In the genomic region with DNA sequence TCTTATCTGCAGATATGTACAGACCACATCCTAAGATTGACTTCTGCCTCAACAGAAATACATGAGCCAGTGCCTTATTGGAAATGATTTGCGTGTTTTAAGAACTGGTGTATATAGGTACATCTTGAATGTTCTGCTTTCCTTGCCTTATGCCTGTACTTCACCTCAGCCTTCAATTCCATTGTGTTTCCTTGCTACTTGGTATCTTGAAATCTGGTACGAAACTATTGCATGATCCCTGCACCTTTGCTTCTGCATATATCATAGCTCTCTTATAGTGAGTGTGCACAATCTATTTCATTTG, we compare ENCODE assay signal across 9 cellular contexts. TPM values are rescaled to one million over a fixed set of nuclear protein-coding genes. Genes with fewer than 3 reads are reported as not detected.
DNase-seq lines count a peak whose midpoint lies in the region; ATAC-seq and TF ChIP-seq lines count a peak whose summit lies in the region.
"Had no signal": no experiment of that assay in that cellular context is flagged by ENCODE, and none has a peak within 500 bp of the region (broad histone marks: within the 10 kb centered on the region; RNA-seq: fewer than 3 reads in every experiment).

No MANE protein-coding gene starts in this region.

- peak overlapping the region; percentile 83 for H3K4me2 ChIP-seq in Karpas-422 (ENCODE audit: low read depth, low read length, poor library complexity, severe bottlenecking)

- peaks cover 42% of the 10 kb centered on the region for H3K36me3 Mint-ChIP-seq in CD8-positive, alpha-beta T cell
- peaks cover 23 to 35% (median 25%) of the 10 kb centered on the region in 3 donors for H3K36me3 Mint-ChIP-seq in naive thymus-derived CD8-positive, alpha-beta T cell

- POLR2A ChIA-PET in CD8-positive, alpha-beta T cell (lab: Charles Lee): interaction anchor here (2.0 to 2.1 kb wide), 2 partner anchors 19 to 73 kb away, joined by 5 to 9 read pairs; no protein-coding TSS in a partner anchor
- POLR2A ChIA-PET in naive thymus-derived CD8-positive, alpha-beta T cell (lab: Charles Lee): interaction anchor here (0.7 to 1.3 kb wide), 3 partner anchors 55 to 66 kb away, joined by 3 to 4 read pairs (median 3); no protein-coding TSS in a partner anchor

- H2AFZ ChIP-seq in Karpas-422 (ENCODE audit: low read length): no peak overlapping the region

- peak overlapping the region; percentile 97 for H3K27ac Mint-ChIP-seq in CD8-positive, alpha-beta T cell
- H3K27ac Mint-ChIP-seq in naive thymus-derived CD8-positive, alpha-beta T cell: peak overlapping the region; percentile 41 to 99 (median 98)

- H3K4me3 ChIP-seq in CD8-positive, alpha-beta T cell (ENCODE audit: low read depth, low read length): peak overlapping the region; percentile 90
- H3K4me3 ChIP-seq in Karpas-422 (ENCODE audit: low read length): peak overlapping the region; percentile 87
- H3K4me3 ChIP-seq in breast epithelium: peak overlapping the region in 2 of 3 donors; percentile 62 to 72
- peak overlapping the region in 1 of 4 donors; percentile 55 for H3K4me3 ChIP-seq in gastrocnemius medialis

- TF ChIP-seq POLR2A in breast epithelium (IDR thresholded peaks at IDR 0.05) (no peak), gastrocnemius medialis (IDR thresholded peaks at IDR 0.05) (no peak)

- CTCF ChIA-PET in CD8-positive, alpha-beta T cell (lab: Charles Lee): interaction anchor here (1.2 to 1.4 kb wide), 2 partner anchors 61 to 122 kb away, joined by 4 read pairs; no protein-coding TSS in a partner anchor

- H3K36me3 ChIP-seq in CD8-positive, alpha-beta T cell (ENCODE audit: insufficient read depth, low read length): no peaks in the 10 kb centered on the region
- H3K36me3 ChIP-seq in Karpas-422 (ENCODE audit: insufficient read depth, low read length) (peaks cover 21% of the 10 kb centered on the region; the same call in 1 of the 2 replicates), breast epithelium (no peaks in the 10 kb centered on the region), gastrocnemius medialis (no peaks in the 10 kb centered on the region)

- no peak for TF ChIP-seq CTCF in CD8-positive, alpha-beta T cell (IDR thresholded peaks at IDR 0.05)
- no peak for TF ChIP-seq CTCF in breast epithelium (IDR thresholded peaks at IDR 0.05)
- TF ChIP-seq CTCF in gastrocnemius medialis (IDR thresholded peaks at IDR 0.05 in 4 of 5, conservative IDR thresholded peaks at IDR 0.05 in 1 of 5): no peak

- no peaks in the 10 kb centered on the region for H3K27me3 ChIP-seq in CD8-positive, alpha-beta T cell (ENCODE audit: insufficient read depth, low read length)
- no peaks in the 10 kb centered on the region for H3K27me3 ChIP-seq in Karpas-422 (ENCODE audit: low read length)
- no peaks in the 10 kb centered on the region for H3K27me3 ChIP-seq in breast epithelium
- H3K27me3 ChIP-seq in gastrocnemius medialis: peaks cover 0 to 14% (median 0%) of the 10 kb centered on the region in 3 donors

- in situ Hi-C loops in gastrocnemius medialis (cut with MboI; ENCODE audit: low sequenced_read_pairs in 4 of 4): no loop called here

- H3K4me1 ChIP-seq in CD8-positive, alpha-beta T cell (ENCODE audit: insufficient read depth, low read length): peaks cover 31% of the 10 kb centered on the region
- H3K4me1 ChIP-seq in Karpas-422 (ENCODE audit: low read length): peaks cover 22% of the 10 kb centered on the region
- H3K4me1 ChIP-seq in breast epithelium: no peaks in the 10 kb centered on the region
- no peaks in the 10 kb centered on the region for H3K4me1 ChIP-seq in gastrocnemius medialis

- H3K9me2 ChIP-seq in Karpas-422 (replicated peaks; ENCODE audit: insufficient read depth, low read length): no peaks in the 10 kb centered on the region

- H3K9me3 Mint-ChIP-seq in CD8-positive, alpha-beta T cell: peaks cover 3% of the 10 kb centered on the region
- H3K9me3 Mint-ChIP-seq in naive thymus-derived CD8-positive, alpha-beta T cell: peaks cover 0 to 14% (median 2%) of the 10 kb centered on the region in 9 donors

- H3K27me3 Mint-ChIP-seq in CD8-positive, alpha-beta T cell (ENCODE audit: low read depth): no peaks in the 10 kb centered on the region
- no peaks in the 10 kb centered on the region for H3K27me3 Mint-ChIP-seq in naive thymus-derived CD8-positive, alpha-beta T cell

- no peaks in the 10 kb centered on the region for H3K9me3 ChIP-seq in CD8-positive, alpha-beta T cell (ENCODE audit: low read length)
- H3K9me3 ChIP-seq in Karpas-422 (ENCODE audit: low read length): no peaks in the 10 kb centered on the region; the same call in 1 of the 2 replicates
- H3K9me3 ChIP-seq in breast epithelium: no peaks in the 10 kb centered on the region
- H3K9me3 ChIP-seq in gastrocnemius medialis: no peaks in the 10 kb centered on the region

- H3K4me1 Mint-ChIP-seq in CD8-positive, alpha-beta T cell (ENCODE audit: low read depth): peaks cover 48% of the 10 kb centered on the region
- peaks cover 22 to 53% (median 45%) of the 10 kb centered on the region in 4 donors for H3K4me1 Mint-ChIP-seq in naive thymus-derived CD8-positive, alpha-beta T cell

- H4K20me1 ChIP-seq in Karpas-422 (ENCODE audit: insufficient read depth, low read depth, low read length): no peaks in the 10 kb centered on the region

- H3K27ac ChIP-seq in CD8-positive, alpha-beta T cell (ENCODE audit: low read depth, low read length): no peak overlapping the region
- H3K27ac ChIP-seq in Karpas-422 (ENCODE audit: low read length): 0 out of 2 replicates have a peak overlapping the region, but pooled peaks have one; percentile 40
- H3K27ac ChIP-seq in breast epithelium: no peak overlapping the region
- no peak overlapping the region for H3K27ac ChIP-seq in gastrocnemius medialis

- H3K9ac ChIP-seq in Karpas-422 (ENCODE audit: low read length): no peak overlapping the region

- H3K79me2 ChIP-seq in Karpas-422 (ENCODE audit: low read length): peaks cover 47% of the 10 kb centered on the region

- intact Hi-C loops in CD8-positive, alpha-beta T cell (cut with DNase I, micrococcal nuclease): loop anchor here (1.0 to 10.0 kb wide), 8 partner anchors 12 to 1713 kb away; a partner anchor contains a TSS
- intact Hi-C loops in breast epithelium (cut with DNase I; ENCODE audit: low total_unique reads): no loop called here
- intact Hi-C loops in gastrocnemius medialis (cut with DNase I; ENCODE audit: low total_unique reads): no loop called here

- H3K4me3 Mint-ChIP-seq in CD8-positive, alpha-beta T cell: peak overlapping the region; percentile 95
- H3K4me3 Mint-ChIP-seq in naive thymus-derived CD8-positive, alpha-beta T cell: peak overlapping the region; percentile 91 to 99 (median 98)

- no peak for ATAC-seq in CD8-positive, alpha-beta T cell
- no peak for ATAC-seq in naive thymus-derived CD8-positive, alpha-beta T cell
- ATAC-seq in gastrocnemius medialis: no peak

- no peak for DNase-seq in CD8-positive, alpha-beta T cell
- DNase-seq in Karpas-422: no peak
- DNase-seq in breast epithelium (ENCODE audit: low spot score in 2 of 2): no peak
- peak in 1 of 10 donors; percentile 24 for DNase-seq in naive thymus-derived CD8-positive, alpha-beta T cell
- no peak for DNase-seq in GF-D8 (lab: John Stamatoyannopoulos, UW)
- no peak for DNase-seq in NCI-H1694 treated with DMSO at 0.1 percent for 48 hours (lab: John Stamatoyannopoulos, UW)
- no peak for DNase-seq in MV-4-11 (lab: John Stamatoyannopoulos, UW)
- DNase-seq in gastrocnemius medialis: no peak
- DNase-seq: NCI-H345 had no signal

RNA-seq across cellular contexts. Expression of a gene that starts 1.5 kb away (rescaled TPM):
- 10 to 100 TPM; 88.1 to 98.0 TPM for total RNA-seq in CD8-positive, alpha-beta T cell
- 31.0 and 57.3 TPM in 2 replicates for total RNA-seq in Karpas-422 (2014; rRNA removed; shearing (Covaris generic); ENCODE audit: low replicate concordance)
- total RNA-seq in breast epithelium (10 to 100 TPM in 1 of 3 donors, 1 to 10 TPM in 2; 8.5 to 10.4 (median 9.4) TPM), gastrocnemius medialis (1 to 10 TPM in 3 of 4 donors, under 1 TPM in 1; 0.73 to 2.5 (median 1.3) TPM)
- total RNA-seq in naive thymus-derived CD8-positive, alpha-beta T cell: 10 to 100 TPM; 87.6 to 89.9 TPM
- polyA plus RNA-seq in naive thymus-derived CD8-positive, alpha-beta T cell: 100 to 1,000 TPM; 121 to 182 (median 175) TPM

Comparison
In these comparisons a context has a peak if more than half of its experiments do, and no peak if none do; other contexts are left out.
1. intact Hi-C loops: an anchor here in CD8-positive, alpha-beta T cell (1.0 to 10.0 kb wide); none called in breast epithelium and gastrocnemius medialis.